In the genomic region with DNA sequence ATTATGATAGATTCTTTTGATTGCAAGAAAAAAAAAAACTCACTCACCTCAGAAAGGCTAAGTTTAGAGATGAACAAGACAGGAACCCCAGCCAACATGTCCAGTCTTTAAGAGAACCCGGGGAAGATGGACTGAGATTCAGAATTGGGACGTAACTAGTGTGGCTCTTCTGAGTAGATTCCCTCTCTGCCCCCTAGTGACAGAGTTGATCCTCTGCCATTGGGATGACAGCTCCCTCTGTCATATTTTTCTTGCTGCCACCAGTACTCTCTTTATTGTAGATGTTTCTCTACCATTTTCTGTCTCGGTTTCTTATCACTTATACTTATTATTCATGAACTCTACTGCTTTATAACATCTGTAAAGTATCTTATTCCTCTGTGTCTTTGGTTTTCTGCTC, we compare ENCODE assay signal across 8 cellular contexts.
DNase-seq lines count a peak whose midpoint lies in the region; ATAC-seq and TF ChIP-seq lines count a peak whose summit lies in the region.

No MANE protein-coding gene starts in this region.

- no peaks in the 10 kb centered on the region for H3K4me1 Mint-ChIP-seq in stimulated activated memory B cell treated with anti-CD40 and anti-IgM and Interleukin-4, amounts not matched to agents 10 μg/mL and 1 μg/mL and 100 μg/mL, for 72 hours

- peak; percentile 59 for TF ChIP-seq CTCF in HL-60 (IDR thresholded peaks at IDR 0.05; ENCODE audit: insufficient read depth, low read length)
- peak; percentile 74 for TF ChIP-seq CTCF in foreskin fibroblast (IDR thresholded peaks at IDR 0.05; ENCODE audit: low read depth, low read length)
- TF ChIP-seq CTCF in prostate gland (IDR thresholded peaks at IDR 0.05) = peak; percentile 21 to 55 (median 49)

- H3K27ac ChIP-seq in HL-60 (replicated peaks) (no peak overlapping the region), prostate gland (no peak overlapping the region)

- no peaks in the 10 kb centered on the region for H3K36me3 ChIP-seq in prostate gland

- no peaks in the 10 kb centered on the region for H3K4me1 ChIP-seq in prostate gland (replicated peaks)

- intact Hi-C loops in prostate gland (cut with DNase I) = loop anchor here (5.0 kb wide), 1 partner anchor 77 kb away; a partner anchor contains a TSS

- no peaks in the 10 kb centered on the region for H3K9me3 ChIP-seq in prostate gland

- no peak overlapping the region for H3K27ac Mint-ChIP-seq in stimulated activated memory B cell treated with anti-CD40 and anti-IgM and Interleukin-4, amounts not matched to agents 10 μg/mL and 1 μg/mL and 100 μg/mL, for 72 hours

- no peak for TF ChIP-seq POLR2A in prostate gland (IDR thresholded peaks at IDR 0.05)

- no peaks in the 10 kb centered on the region for H3K36me3 Mint-ChIP-seq in stimulated activated memory B cell treated with anti-CD40 and anti-IgM and Interleukin-4, amounts not matched to agents 10 μg/mL and 1 μg/mL and 100 μg/mL, for 72 hours

- peak; percentile 63 for ATAC-seq in GM21528 (IDR thresholded peaks at IDR 0.05; ENCODE audit: low FRiP score, unreplicated experiment)
- ATAC-seq in stimulated activated memory B cell treated with anti-CD40 and anti-IgM and Interleukin-4, amounts not matched to agents 10 μg/mL and 1 μg/mL and 100 μg/mL, for 72 hours = no peak

- no peak overlapping the region for H3K4me3 Mint-ChIP-seq in stimulated activated memory B cell treated with anti-CD40 and anti-IgM and Interleukin-4, amounts not matched to agents 10 μg/mL and 1 μg/mL and 100 μg/mL, for 72 hours

- DNase-seq in NCI-H2171 treated with DMSO at 0.1 percent for 48 hours (lab: John Stamatoyannopoulos, UW) = peak; percentile 35
- no peak for DNase-seq in NCI-H2171 (lab: John Stamatoyannopoulos, UW)
- peak; percentile 1 to 23 for DNase-seq in HL-60 (ENCODE audit: low read depth in 1 of 2, low spot score in 1 of 2)
- DNase-seq in SK-N-DZ (ENCODE audit: low spot score) = peak; percentile 51
- DNase-seq in foreskin fibroblast = peak; percentile 39 to 73
- peak; percentile 35 for DNase-seq in prostate gland (ENCODE audit: low spot score)

- H3K27me3 Mint-ChIP-seq in stimulated activated memory B cell treated with anti-CD40 and anti-IgM and Interleukin-4, amounts not matched to agents 10 μg/mL and 1 μg/mL and 100 μg/mL, for 72 hours = no peaks in the 10 kb centered on the region

- WGBS in prostate gland = 47% methylated on average over 3 of the region's 3 CpGs

- H3K4me3 ChIP-seq in HL-60 (replicated peaks; ENCODE audit: insufficient read depth, low read length) = no peak overlapping the region
- no peak overlapping the region for H3K4me3 ChIP-seq in foreskin fibroblast (ENCODE audit: low read depth in 1 of 2, low read length in 2 of 2)
- no peak overlapping the region for H3K4me3 ChIP-seq in prostate gland

- H3K27me3 ChIP-seq in HL-60 (ENCODE audit: insufficient read depth, poor library complexity, severe bottlenecking) (no peaks in the 10 kb centered on the region), prostate gland (replicated peaks; ENCODE audit: insufficient read depth) (no peaks in the 10 kb centered on the region)

- peaks cover 3% of the 10 kb centered on the region for H3K9me3 Mint-ChIP-seq in stimulated activated memory B cell treated with anti-CD40 and anti-IgM and Interleukin-4, amounts not matched to agents 10 μg/mL and 1 μg/mL and 100 μg/mL, for 72 hours
